In the genomic region with DNA sequence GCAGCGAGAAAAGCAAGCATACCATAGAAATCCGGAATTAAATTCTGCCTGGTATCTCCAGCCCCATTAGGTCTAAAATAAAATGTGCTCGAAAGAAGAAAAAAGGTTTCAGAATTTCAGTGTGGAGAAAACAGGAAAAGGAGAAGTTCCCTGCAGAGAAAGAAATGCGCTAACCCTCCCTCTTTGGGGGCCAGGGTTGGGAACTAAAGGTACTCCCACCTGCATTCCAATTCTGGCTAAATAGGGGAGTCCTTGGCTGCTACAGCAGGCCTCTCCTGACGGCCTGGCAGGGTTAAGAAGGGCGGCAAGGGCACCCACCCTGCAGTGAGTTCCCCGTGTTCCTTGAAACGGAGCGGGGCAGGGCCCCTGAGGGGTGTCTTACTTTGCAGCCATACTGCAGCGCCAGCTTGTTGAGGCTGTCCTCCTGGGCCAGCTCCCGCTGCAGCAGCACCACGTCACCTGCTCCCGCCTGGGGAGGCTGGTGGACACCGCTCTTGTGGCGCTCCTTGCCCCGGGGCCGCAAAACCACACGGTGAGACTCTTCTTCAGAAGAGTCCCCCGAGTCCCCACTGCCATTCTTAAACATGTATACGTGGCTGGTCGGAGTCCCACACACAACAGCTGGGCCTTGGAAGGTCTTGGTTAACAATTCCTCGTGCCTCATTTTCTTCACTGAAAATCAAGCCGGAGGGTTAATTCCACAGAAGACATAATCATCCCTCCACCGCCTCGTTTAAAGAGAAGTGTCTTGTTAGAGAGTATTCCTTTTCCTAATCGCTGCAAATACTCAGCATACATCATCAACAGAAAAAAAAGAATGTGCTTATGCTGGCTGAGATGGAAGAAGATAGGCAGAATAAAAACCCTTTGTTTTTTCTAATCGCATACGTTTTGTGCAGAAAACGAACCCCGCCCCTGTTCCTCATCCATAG, we compare ENCODE assay signal across 1 cellular context.
TF ChIP-seq lines count a peak whose summit lies in the region.

No MANE protein-coding gene starts in this region.

TF ChIP-seq in GM12878, 131 proteins besides CTCF, POLR2A, EP300 and RAD21:
- TF ChIP-seq, protein P1, sequence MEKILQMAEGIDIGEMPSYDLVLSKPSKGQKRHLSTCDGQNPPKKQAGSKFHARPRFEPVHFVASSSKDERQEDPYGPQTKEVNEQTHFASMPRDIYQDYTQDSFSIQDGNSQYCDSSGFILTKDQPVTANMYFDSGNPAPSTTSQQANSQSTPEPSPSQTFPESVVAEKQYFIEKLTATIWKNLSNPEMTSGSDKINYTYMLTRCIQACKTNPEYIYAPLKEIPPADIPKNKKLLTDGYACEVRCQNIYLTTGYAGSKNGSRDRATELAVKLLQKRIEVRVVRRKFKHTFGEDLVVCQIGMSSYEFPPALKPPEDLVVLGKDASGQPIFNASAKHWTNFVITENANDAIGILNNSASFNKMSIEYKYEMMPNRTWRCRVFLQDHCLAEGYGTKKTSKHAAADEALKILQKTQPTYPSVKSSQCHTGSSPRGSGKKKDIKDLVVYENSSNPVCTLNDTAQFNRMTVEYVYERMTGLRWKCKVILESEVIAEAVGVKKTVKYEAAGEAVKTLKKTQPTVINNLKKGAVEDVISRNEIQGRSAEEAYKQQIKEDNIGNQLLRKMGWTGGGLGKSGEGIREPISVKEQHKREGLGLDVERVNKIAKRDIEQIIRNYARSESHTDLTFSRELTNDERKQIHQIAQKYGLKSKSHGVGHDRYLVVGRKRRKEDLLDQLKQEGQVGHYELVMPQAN (conservative IDR thresholded peaks at IDR 0.05) = no peak
- TF ChIP-seq HCFC1 (IDR thresholded peaks at IDR 0.05; ENCODE audit: low read length) (no peak), RBBP5 (conservative IDR thresholded peaks at IDR 0.05) (no peak), NFXL1 (IDR thresholded peaks at IDR 0.05; ENCODE audit: borderline replicate concordance) (no peak), STAT3 (IDR thresholded peaks at IDR 0.05; ENCODE audit: low read depth, low read length) (no peak)
- TF ChIP-seq, protein P2, sequence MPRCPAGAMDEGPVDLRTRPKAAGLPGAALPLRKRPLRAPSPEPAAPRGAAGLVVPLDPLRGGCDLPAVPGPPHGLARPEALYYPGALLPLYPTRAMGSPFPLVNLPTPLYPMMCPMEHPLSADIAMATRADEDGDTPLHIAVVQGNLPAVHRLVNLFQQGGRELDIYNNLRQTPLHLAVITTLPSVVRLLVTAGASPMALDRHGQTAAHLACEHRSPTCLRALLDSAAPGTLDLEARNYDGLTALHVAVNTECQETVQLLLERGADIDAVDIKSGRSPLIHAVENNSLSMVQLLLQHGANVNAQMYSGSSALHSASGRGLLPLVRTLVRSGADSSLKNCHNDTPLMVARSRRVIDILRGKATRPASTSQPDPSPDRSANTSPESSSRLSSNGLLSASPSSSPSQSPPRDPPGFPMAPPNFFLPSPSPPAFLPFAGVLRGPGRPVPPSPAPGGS (IDR thresholded peaks at IDR 0.05; ENCODE audit: borderline replicate concordance, insufficient read depth, low read depth, low read length, poor library complexity, severe bottlenecking) = no peak
- TF ChIP-seq, protein P3, sequence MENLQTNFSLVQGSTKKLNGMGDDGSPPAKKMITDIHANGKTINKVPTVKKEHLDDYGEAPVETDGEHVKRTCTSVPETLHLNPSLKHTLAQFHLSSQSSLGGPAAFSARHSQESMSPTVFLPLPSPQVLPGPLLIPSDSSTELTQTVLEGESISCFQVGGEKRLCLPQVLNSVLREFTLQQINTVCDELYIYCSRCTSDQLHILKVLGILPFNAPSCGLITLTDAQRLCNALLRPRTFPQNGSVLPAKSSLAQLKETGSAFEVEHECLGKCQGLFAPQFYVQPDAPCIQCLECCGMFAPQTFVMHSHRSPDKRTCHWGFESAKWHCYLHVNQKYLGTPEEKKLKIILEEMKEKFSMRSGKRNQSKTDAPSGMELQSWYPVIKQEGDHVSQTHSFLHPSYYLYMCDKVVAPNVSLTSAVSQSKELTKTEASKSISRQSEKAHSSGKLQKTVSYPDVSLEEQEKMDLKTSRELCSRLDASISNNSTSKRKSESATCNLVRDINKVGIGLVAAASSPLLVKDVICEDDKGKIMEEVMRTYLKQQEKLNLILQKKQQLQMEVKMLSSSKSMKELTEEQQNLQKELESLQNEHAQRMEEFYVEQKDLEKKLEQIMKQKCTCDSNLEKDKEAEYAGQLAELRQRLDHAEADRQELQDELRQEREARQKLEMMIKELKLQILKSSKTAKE (IDR thresholded peaks at IDR 0.05; ENCODE audit: low read depth, poor library complexity, severe bottlenecking) = no peak
- TF ChIP-seq, protein P4, sequence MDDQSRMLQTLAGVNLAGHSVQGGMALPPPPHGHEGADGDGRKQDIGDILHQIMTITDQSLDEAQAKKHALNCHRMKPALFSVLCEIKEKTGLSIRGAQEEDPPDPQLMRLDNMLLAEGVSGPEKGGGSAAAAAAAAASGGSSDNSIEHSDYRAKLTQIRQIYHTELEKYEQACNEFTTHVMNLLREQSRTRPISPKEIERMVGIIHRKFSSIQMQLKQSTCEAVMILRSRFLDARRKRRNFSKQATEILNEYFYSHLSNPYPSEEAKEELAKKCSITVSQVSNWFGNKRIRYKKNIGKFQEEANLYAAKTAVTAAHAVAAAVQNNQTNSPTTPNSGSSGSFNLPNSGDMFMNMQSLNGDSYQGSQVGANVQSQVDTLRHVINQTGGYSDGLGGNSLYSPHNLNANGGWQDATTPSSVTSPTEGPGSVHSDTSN (IDR thresholded peaks at IDR 0.05; ENCODE audit: insufficient replicate concordance, low read depth, low read length) = no peak
